8 cellular contexts compared by ENCODE assay signal in the genomic region with DNA sequence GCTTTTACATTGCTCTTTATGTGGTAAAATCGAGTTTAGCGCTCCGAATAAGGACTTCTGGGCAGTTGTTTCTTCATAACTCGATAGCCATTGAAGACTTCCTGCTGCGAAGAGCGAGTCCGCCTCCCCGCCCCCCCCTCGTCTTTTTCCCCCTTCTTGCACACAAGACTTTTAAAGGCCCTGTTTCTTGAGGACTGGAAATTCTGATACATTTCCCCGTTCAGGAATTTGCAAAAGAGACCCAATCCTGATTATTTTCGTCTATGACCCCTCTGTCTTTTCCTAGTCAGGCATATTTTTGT. TPM values are rescaled to one million over a fixed set of nuclear protein-coding genes. Genes with fewer than 3 reads are reported as not detected.
A peak's percentile ranks its signal among the peaks of the same experiment; 100 is the strongest.
DNase-seq lines count a peak whose midpoint lies in the region; ATAC-seq and TF ChIP-seq lines count a peak whose summit lies in the region.

No MANE protein-coding gene starts in this region.

- H3K4me2 ChIP-seq in OCI-LY7 (ENCODE audit: low read length): peak overlapping the region; percentile 94

- BruUV-seq in OCI-LY7 (replicated peaks; lab: Mats Ljungman, UMichigan): no TSS peak

- DNase-seq in EL (peak; percentile 60), OCI-LY7 (ENCODE audit: low spot score) (no peak), dedifferentiated amniotic fluid mesenchymal stem cell (ENCODE audit: extremely low spot score) (peak; percentile 29), NCI-H187 (lab: John Stamatoyannopoulos, UW) (no peak), KBM-7 (no peak)

- TF ChIP-seq CTCF in OCI-LY7 (conservative IDR thresholded peaks at IDR 0.05; ENCODE audit: low read length): no peak

- CTCF ChIA-PET in OCI-LY7 (lab: Charles Lee; ENCODE audit: unreplicated experiment): interaction anchor here (1.5 kb wide), 1 partner anchor 156 kb away, joined by 4 read pairs; no protein-coding TSS in a partner anchor

- H3K27ac ChIP-seq in OCI-LY7 (ENCODE audit: low read depth, low read length, poor library complexity, severe bottlenecking) (peak overlapping the region; percentile 92), muscle layer of duodenum (ENCODE audit: low read length) (peak overlapping the region; percentile 99)

- H3K4me1 ChIP-seq in OCI-LY7 (ENCODE audit: insufficient read depth, low read length, poor library complexity, severe bottlenecking): peaks cover 21% of the 10 kb centered on the region
- H3K4me1 ChIP-seq in muscle layer of duodenum (ENCODE audit: control insufficient read depth in 1 of 2, insufficient read depth in 2 of 2, low read length in 2 of 2): peaks cover 3 to 10% of the 10 kb centered on the region in 2 donors

- no peak for ATAC-seq in GM19395 (IDR thresholded peaks at IDR 0.05; ENCODE audit: unreplicated experiment)
- ATAC-seq in HG02938 (IDR thresholded peaks at IDR 0.05; ENCODE audit: unreplicated experiment): no peak

- H3K9me3 ChIP-seq in OCI-LY7 (ENCODE audit: low read length) (no peaks in the 10 kb centered on the region), muscle layer of duodenum (ENCODE audit: control insufficient read depth in 1 of 2, low read length in 2 of 2) (no peaks in the 10 kb centered on the region)

- peaks cover 18% of the 10 kb centered on the region for H3K36me3 ChIP-seq in OCI-LY7 (ENCODE audit: insufficient read depth, low read length)
- peaks cover 0 to 18% of the 10 kb centered on the region in 2 donors for H3K36me3 ChIP-seq in muscle layer of duodenum (ENCODE audit: control insufficient read depth in 1 of 2, insufficient read depth in 2 of 2, low read length in 2 of 2)

- POLR2A ChIA-PET in OCI-LY7 (lab: Charles Lee): interaction anchor here (0.5 to 3.8 kb wide), 16 partner anchors 8 to 557 kb away, joined by 3 to 31 read pairs (median 4); no protein-coding TSS in a partner anchor

- in situ Hi-C loops in KBM-7 (cut with MboI; ENCODE audit: low pct_unique_long_range_greater_than_20kb, low sequenced_read_pairs): loop anchor here (25.0 kb wide), 3 partner anchors 261 to 1061 kb away; no protein-coding TSS in a partner anchor

- H3K9me2 ChIP-seq in OCI-LY7 (ENCODE audit: insufficient read depth, low read length): no peaks in the 10 kb centered on the region

- peak overlapping the region; percentile 92 for H3K4me3 ChIP-seq in OCI-LY7 (ENCODE audit: low read depth, low read length, poor library complexity, severe bottlenecking)
- peak overlapping the region; percentile 99 for H3K4me3 ChIP-seq in muscle layer of duodenum (ENCODE audit: low read depth in 1 of 2, low read length in 2 of 2)

- peak overlapping the region; percentile 88 for H2AFZ ChIP-seq in OCI-LY7 (ENCODE audit: low read length)

- no peaks in the 10 kb centered on the region for H3K27me3 ChIP-seq in muscle layer of duodenum (ENCODE audit: low read depth, low read length)

- peaks cover 21% of the 10 kb centered on the region for H3K79me2 ChIP-seq in OCI-LY7 (ENCODE audit: insufficient read depth, low read depth, low read length)

- peaks cover 11% of the 10 kb centered on the region for H4K20me1 ChIP-seq in OCI-LY7 (ENCODE audit: insufficient read depth, low read length)

- intact Hi-C loops in OCI-LY7 (cut with micrococcal nuclease; ENCODE audit: unreplicated experiment): no loop called here

RNA-seq across cellular contexts. Expression of a gene that starts 1.6 kb away (rescaled TPM):
- total RNA-seq in OCI-LY7 (2014; rRNA removed; shearing (Covaris generic)): 31.2 and 40.1 TPM in 2 replicates
- total RNA-seq in OCI-LY7 (2022): 27.1 and 35.0 TPM in 2 replicates

Comparison
In these comparisons a context has a peak if more than half of its experiments do, and no peak if none do; other contexts are left out.
1. DNase-seq: peak in EL (single experiment) and dedifferentiated amniotic fluid mesenchymal stem cell (single experiment); none in OCI-LY7 (single experiment), NCI-H187 (0 of 2) and KBM-7 (single experiment).